Comparison of ENCODE assay signal across 23 cellular contexts in genomic region chr5:81685481-81685880, GRCh38.
"Had no signal": no experiment of that assay in that cellular context is flagged by ENCODE, and none has a peak within 500 bp of the region (broad histone marks: within the 10 kb centered on the region; RNA-seq: fewer than 3 reads in every experiment).

No MANE protein-coding gene starts in this region.

- H3K27me3 ChIP-seq: colonic mucosa, dorsolateral prefrontal cortex, esophagus muscularis mucosa, foreskin keratinocyte, gastroesophageal sphincter, heart left ventricle, hepatocyte, left lung had no signal

- ATAC-seq: foreskin keratinocyte, gastroesophageal sphincter, heart left ventricle, left colon, left lung, left ventricle myocardium superior, lower lobe of right lung, mucosa of descending colon had no signal

- H3K4me2 ChIP-seq: hepatocyte had no signal

- H3K4me1 Mint-ChIP-seq: mesothelial cell of epicardium had no signal

- H3K27ac ChIP-seq: colonic mucosa, dorsolateral prefrontal cortex, esophagus muscularis mucosa, foreskin keratinocyte, gastroesophageal sphincter, heart left ventricle, hepatocyte, left lung, lower lobe of right lung had no signal

- H3K27ac Mint-ChIP-seq: immature natural killer cell, mesothelial cell of epicardium had no signal

- H3K9me3 ChIP-seq: colonic mucosa had no signal

- DNase-seq: colonic mucosa; dermis blood vessel endothelial cell; dorsolateral prefrontal cortex; effector CD4-positive, alpha-beta T cell; effector memory CD4-positive, alpha-beta T cell; foreskin keratinocyte; heart left ventricle; hypothalamus; immature natural killer cell; islet precursor cell; kidney; kidney glomerular epithelial cell; left colon; left lung; left ventricle myocardium superior; lower lobe of right lung; mesenchymal stem cell; mucosa of descending colon; naive B cell had no signal

- H2AFZ ChIP-seq: hepatocyte had no signal

- H3K4me1 ChIP-seq: colonic mucosa, foreskin keratinocyte, left lung, lower lobe of right lung had no signal

- H3K4me3 ChIP-seq: colonic mucosa, dorsolateral prefrontal cortex, esophagus muscularis mucosa, gastroesophageal sphincter, heart left ventricle, hepatocyte, left lung, lower lobe of right lung, mucosa of descending colon had no signal

- H3K36me3 ChIP-seq: colonic mucosa, gastroesophageal sphincter, heart left ventricle, left lung, lower lobe of right lung had no signal

- H3K27me3 Mint-ChIP-seq: naive B cell had no signal

- H3K4me3 Mint-ChIP-seq: immature natural killer cell, mesothelial cell of epicardium had no signal
